8 cellular contexts compared by ENCODE assay signal in genomic region chr19:5679289-5680082, GRCh38. TPM values are rescaled to one million over a fixed set of nuclear protein-coding genes. Genes with fewer than 3 reads are reported as not detected.
DNase-seq lines count a peak whose midpoint lies in the region; ATAC-seq and TF ChIP-seq lines count a peak whose summit lies in the region.

No MANE protein-coding gene starts in this region.

- no peaks in the 10 kb centered on the region for H3K36me3 Mint-ChIP-seq in chondrocyte (ENCODE audit: low read depth)

- peak overlapping the region; percentile 100 for H3K4me3 Mint-ChIP-seq in chondrocyte (ENCODE audit: unreplicated experiment)

- no peaks in the 10 kb centered on the region for H3K9me3 ChIP-seq in KOPT-K1 (ENCODE audit: insufficient read depth, low read length, poor library complexity, severe bottlenecking)
- no peaks in the 10 kb centered on the region for H3K9me3 ChIP-seq in muscle layer of colon (ENCODE audit: low read length)

- H3K4me1 Mint-ChIP-seq in chondrocyte (ENCODE audit: low read depth) = peaks cover 24% of the 10 kb centered on the region

- TF ChIP-seq CTCF in AG09309 (IDR thresholded peaks at IDR 0.05; ENCODE audit: control insufficient read depth, insufficient read depth, low read depth, low read length, missing control alignments) (no peak), chondrocyte (IDR thresholded peaks at IDR 0.05) (no peak)

- no peaks in the 10 kb centered on the region for H3K27me3 Mint-ChIP-seq in chondrocyte (ENCODE audit: low read depth)

- DNase-seq in AG09309 (ENCODE audit: low read depth) = no peak
- DNase-seq in chondrocyte (ENCODE audit: low spot score) = no peak
- DNase-seq in GF-D8 (lab: John Stamatoyannopoulos, UW) = no peak
- no peak for DNase-seq in AML-193 (lab: John Stamatoyannopoulos, UW)
- DNase-seq in NCI-H2107 (lab: John Stamatoyannopoulos, UW) = no peak

- H3K9ac ChIP-seq in muscle layer of colon (ENCODE audit: low read length) = peak overlapping the region; percentile 90

- H3K27ac Mint-ChIP-seq in chondrocyte (ENCODE audit: unreplicated experiment) = peak overlapping the region; percentile 97

- no peaks in the 10 kb centered on the region for H3K9me3 Mint-ChIP-seq in chondrocyte (ENCODE audit: low read depth)

- H3K27ac ChIP-seq in KOPT-K1 (ENCODE audit: low read depth, low read length, poor library complexity, severe bottlenecking) (peak overlapping the region; percentile 57), muscle layer of colon (ENCODE audit: low read depth, low read length) (peak overlapping the region; percentile 94)

- no peaks in the 10 kb centered on the region for H3K27me3 ChIP-seq in muscle layer of colon (ENCODE audit: control insufficient read depth in 1 of 2, insufficient read depth in 2 of 2, low read length in 2 of 2)

- H3K36me3 ChIP-seq in KOPT-K1 (ENCODE audit: insufficient read depth, low read length) = peaks cover 7% of the 10 kb centered on the region; the same call in 1 of the 2 replicates
- no peaks in the 10 kb centered on the region for H3K36me3 ChIP-seq in muscle layer of colon (ENCODE audit: insufficient read depth, low read length)

- no peak for ATAC-seq in GM18519 (IDR thresholded peaks at IDR 0.05; ENCODE audit: low FRiP score, unreplicated experiment)

- H3K4me1 ChIP-seq in muscle layer of colon (ENCODE audit: insufficient read depth, low read length) = peaks cover 16% of the 10 kb centered on the region

- peak overlapping the region; percentile 85 for H3K4me3 ChIP-seq in AG09309 (ENCODE audit: control insufficient read depth, low read depth, low read length)
- H3K4me3 ChIP-seq in muscle layer of colon (ENCODE audit: low read depth in 1 of 2, low read length in 2 of 2) = peak overlapping the region; percentile 90 to 91

RNA-seq across cellular contexts. Expression of gene MICOS13, which starts 0.8 kb away (rescaled TPM):
- 61.0 to 66.6 TPM (median 65.3 TPM) in 3 replicates for total RNA-seq in chondrocyte

RNA-seq across cellular contexts. Expression of gene HSD11B1L, which starts 1.3 kb away (rescaled TPM):
- 7.2 to 9.9 TPM (median 9.9 TPM) in 3 replicates for total RNA-seq in chondrocyte

RNA-seq across cellular contexts. Expression of gene RPL36, which starts 10.6 kb away (rescaled TPM):
- total RNA-seq in chondrocyte = 537 to 578 TPM (median 548 TPM) in 3 replicates

RNA-seq across cellular contexts. Expression of gene LONP1, which starts 40.5 kb away (rescaled TPM):
- 59.1 to 116 TPM (median 116 TPM) in 3 replicates for total RNA-seq in chondrocyte

RNA-seq across cellular contexts. Expression of gene CATSPERD, which starts 41.0 kb away (rescaled TPM):
- total RNA-seq in chondrocyte = not detected in 3 replicates
